In the genomic region with DNA sequence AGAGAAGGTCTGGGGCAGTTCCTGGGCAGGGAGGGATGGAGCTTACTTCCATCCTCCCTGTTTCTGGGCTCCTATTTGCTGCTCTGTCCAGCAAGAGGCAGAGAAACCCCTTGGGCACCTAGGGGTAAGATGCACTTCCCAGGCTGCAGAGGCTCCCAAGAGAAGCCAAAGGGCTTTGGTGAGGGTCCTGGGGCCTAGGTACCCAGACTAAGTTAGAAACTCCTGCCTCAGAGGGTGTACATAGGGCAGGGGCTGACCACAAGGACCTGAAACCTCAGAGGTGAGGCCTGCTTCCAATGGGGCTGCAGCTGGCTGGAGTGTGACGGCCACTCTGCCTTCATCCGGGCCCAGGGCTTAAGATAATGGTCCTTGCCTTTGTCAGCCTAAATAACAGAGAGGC, we compare ENCODE assay signal across 16 cellular contexts. TPM values are rescaled to one million over a fixed set of nuclear protein-coding genes. Genes with fewer than 3 reads are reported as not detected.
DNase-seq lines count a peak whose midpoint lies in the region; ATAC-seq lines count a peak whose summit lies in the region.
"Had no signal": no experiment of that assay in that cellular context is flagged by ENCODE, and none has a peak within 500 bp of the region (broad histone marks: within the 10 kb centered on the region; RNA-seq: fewer than 3 reads in every experiment).

No MANE protein-coding gene starts in this region.

- H3K4me2 ChIP-seq in BLaER1: peak overlapping the region; percentile 100; the same call in 1 of the 2 replicates

- H3K9ac ChIP-seq in BLaER1: no peak overlapping the region

- POLR2A ChIA-PET in CD8-positive, alpha-beta memory T cell (lab: Charles Lee): no interaction called here
- POLR2A ChIA-PET in activated CD8-positive, alpha-beta T cell treated with anti-CD3 and anti-CD28 coated beads, Interleukin-2, amount 10 ng/mL, durations not matched to agents 7 days and 5 days (lab: Charles Lee): no interaction called here

- peaks cover 20 to 31% (median 24%) of the 10 kb centered on the region in 3 donors for H3K4me1 Mint-ChIP-seq in CD8-positive, alpha-beta memory T cell
- H3K4me1 Mint-ChIP-seq in activated CD8-positive, alpha-beta T cell treated with anti-CD3 and anti-CD28 coated beads, Interleukin-2, amount 10 ng/mL, durations not matched to agents 7 days and 5 days (ENCODE audit: low read depth): peaks cover 36% of the 10 kb centered on the region
- peaks cover 19 to 32% (median 26%) of the 10 kb centered on the region in 3 donors for H3K4me1 Mint-ChIP-seq in naive B cell

- no peaks in the 10 kb centered on the region for H3K27me3 Mint-ChIP-seq in CD8-positive, alpha-beta memory T cell
- H3K27me3 Mint-ChIP-seq in activated CD8-positive, alpha-beta T cell treated with anti-CD3 and anti-CD28 coated beads, Interleukin-2, amount 10 ng/mL, durations not matched to agents 7 days and 5 days (ENCODE audit: low read depth): no peaks in the 10 kb centered on the region
- peaks cover 0 to 15% (median 0%) of the 10 kb centered on the region in 3 donors for H3K27me3 Mint-ChIP-seq in naive B cell

- H3K27me3 ChIP-seq in BLaER1: peaks cover 16% of the 10 kb centered on the region
- no peaks in the 10 kb centered on the region for H3K27me3 ChIP-seq in CD8-positive, alpha-beta memory T cell (ENCODE audit: insufficient read depth, low read length, poor library complexity, severe bottlenecking)
- H3K27me3 ChIP-seq: BE2C, cardiac muscle cell had no signal

- H3K36me3 ChIP-seq in BLaER1: no peaks in the 10 kb centered on the region
- H3K36me3 ChIP-seq in CD8-positive, alpha-beta memory T cell (ENCODE audit: insufficient read depth, low read length): no peaks in the 10 kb centered on the region
- H3K36me3 ChIP-seq: BE2C, cardiac muscle cell had no signal

- ATAC-seq in activated CD8-positive, alpha-beta T cell treated with anti-CD3 and anti-CD28 coated beads, Interleukin-2, amount 10 ng/mL, durations not matched to agents 7 days and 5 days: no peak
- no peak for ATAC-seq in naive B cell (ENCODE audit: low read depth in 2 of 2)
- ATAC-seq in GM18868 (IDR thresholded peaks at IDR 0.05; ENCODE audit: unreplicated experiment): no peak
- ATAC-seq: left cardiac atrium had no signal

- H4K20me1 ChIP-seq in BLaER1: peaks cover 4% of the 10 kb centered on the region; the same call in 1 of the 2 replicates

- H3K27ac ChIP-seq in BLaER1: no peak overlapping the region
- no peak overlapping the region for H3K27ac ChIP-seq in CD8-positive, alpha-beta memory T cell (ENCODE audit: low read depth, low read length)
- H3K27ac ChIP-seq: cardiac muscle cell had no signal

- peak overlapping the region in 2 of 8 donors; percentile 69 to 81 for H3K27ac Mint-ChIP-seq in CD8-positive, alpha-beta memory T cell
- no peak overlapping the region for H3K27ac Mint-ChIP-seq in activated CD8-positive, alpha-beta T cell treated with anti-CD3 and anti-CD28 coated beads, Interleukin-2, amount 10 ng/mL, durations not matched to agents 7 days and 5 days
- H3K27ac Mint-ChIP-seq in naive B cell: no peak overlapping the region

- H3K9me3 ChIP-seq in BLaER1: no peaks in the 10 kb centered on the region
- no peaks in the 10 kb centered on the region for H3K9me3 ChIP-seq in CD8-positive, alpha-beta memory T cell (ENCODE audit: low read length)
- H3K9me3 ChIP-seq: BE2C had no signal

- no peak for DNase-seq in CD8-positive, alpha-beta memory T cell
- DNase-seq in activated CD8-positive, alpha-beta T cell treated with anti-CD3 and anti-CD28 coated beads, Interleukin-2, amount 10 ng/mL, durations not matched to agents 7 days and 5 days: no peak
- no peak for DNase-seq in naive B cell
- no peak for DNase-seq in RPMI8226
- no peak for DNase-seq in OCI-M1 (lab: John Stamatoyannopoulos, UW)
- DNase-seq: BE2C; effector CD8-positive, alpha-beta T cell; left cardiac atrium; NCI-H1105 treated with DMSO at 0.1 percent for 48 hours; NCI-H2227 treated with DMSO at 0.1 percent for 48 hours; Right ventricle myocardium superior; stimulated activated CD4-positive, alpha-beta T cell treated with anti-CD3 and anti-CD28 coated beads, Interleukin-15, amount 100 ng/mL, for 24 hours; substantia nigra had no signal

- peaks cover 0 to 11% (median 5%) of the 10 kb centered on the region in 3 donors for H3K36me3 Mint-ChIP-seq in CD8-positive, alpha-beta memory T cell
- peaks cover 11% of the 10 kb centered on the region for H3K36me3 Mint-ChIP-seq in activated CD8-positive, alpha-beta T cell treated with anti-CD3 and anti-CD28 coated beads, Interleukin-2, amount 10 ng/mL, durations not matched to agents 7 days and 5 days (ENCODE audit: low read depth)
- H3K36me3 Mint-ChIP-seq in naive B cell: peaks cover 0 to 8% of the 10 kb centered on the region in 2 donors

- CTCF ChIA-PET in CD8-positive, alpha-beta memory T cell (lab: Charles Lee): interaction anchor here (0.7 kb wide), 1 partner anchor 67 kb away, joined by 3 read pairs; no protein-coding TSS in a partner anchor
- CTCF ChIA-PET in activated CD8-positive, alpha-beta T cell treated with anti-CD3 and anti-CD28 coated beads, Interleukin-2, amount 10 ng/mL, durations not matched to agents 7 days and 5 days (lab: Charles Lee): interaction anchor here (0.7 kb wide), 1 partner anchor 146 kb away, joined by 3 read pairs; no protein-coding TSS in a partner anchor

- H3K9me3 Mint-ChIP-seq in CD8-positive, alpha-beta memory T cell: no peaks in the 10 kb centered on the region
- no peaks in the 10 kb centered on the region for H3K9me3 Mint-ChIP-seq in activated CD8-positive, alpha-beta T cell treated with anti-CD3 and anti-CD28 coated beads, Interleukin-2, amount 10 ng/mL, durations not matched to agents 7 days and 5 days (ENCODE audit: insufficient read depth)
- no peaks in the 10 kb centered on the region for H3K9me3 Mint-ChIP-seq in naive B cell

- H3K4me3 Mint-ChIP-seq in CD8-positive, alpha-beta memory T cell: peak overlapping the region; percentile 87 to 93 (median 91)
- H3K4me3 Mint-ChIP-seq in activated CD8-positive, alpha-beta T cell treated with anti-CD3 and anti-CD28 coated beads, Interleukin-2, amount 10 ng/mL, durations not matched to agents 7 days and 5 days: peak overlapping the region; percentile 92
- peak overlapping the region; percentile 30 to 92 (median 86) for H3K4me3 Mint-ChIP-seq in naive B cell

- H3K4me3 ChIP-seq in BLaER1: no peak overlapping the region
- H3K4me3 ChIP-seq in CD8-positive, alpha-beta memory T cell (ENCODE audit: low read length): no peak overlapping the region
- H3K4me3 ChIP-seq: cardiac muscle cell had no signal

- peaks cover 32% of the 10 kb centered on the region for H3K4me1 ChIP-seq in BLaER1
- H3K4me1 ChIP-seq in CD8-positive, alpha-beta memory T cell (ENCODE audit: insufficient read depth, low read length): peaks cover 17% of the 10 kb centered on the region
- H3K4me1 ChIP-seq: BE2C had no signal

RNA-seq across cellular contexts. Expression of a gene that starts 1.6 kb away (rescaled TPM):
- total RNA-seq in CD8-positive, alpha-beta memory T cell: 10 to 100 TPM; 15.2 to 15.9 TPM
- polyA plus RNA-seq in CD8-positive, alpha-beta memory T cell: 4.0 TPM
- total RNA-seq in activated CD8-positive, alpha-beta T cell treated with anti-CD3 and anti-CD28 coated beads, Interleukin-2, amount 10 ng/mL, durations not matched to agents 7 days and 5 days: 10 to 100 TPM; 16.1 to 17.0 TPM
- polyA plus RNA-seq in naive B cell (ENCODE audit: low read depth in 6 of 6): 1 to 10 TPM; 2.0 to 6.0 (median 4.5) TPM

RNA-seq across cellular contexts. Expression of a gene that starts 20.4 kb away (rescaled TPM):
- total RNA-seq in CD8-positive, alpha-beta memory T cell: 1 to 10 TPM; 1.3 to 1.9 TPM
- 0.82 TPM for polyA plus RNA-seq in CD8-positive, alpha-beta memory T cell
- 1 to 10 TPM; 4.6 to 5.4 TPM for total RNA-seq in activated CD8-positive, alpha-beta T cell treated with anti-CD3 and anti-CD28 coated beads, Interleukin-2, amount 10 ng/mL, durations not matched to agents 7 days and 5 days
- 1 to 10 TPM; 1.1 to 4.0 (median 2.1) TPM for polyA plus RNA-seq in naive B cell (ENCODE audit: low read depth in 6 of 6)

RNA-seq across cellular contexts. Expression of a gene that starts 23.3 kb away (rescaled TPM):
- total RNA-seq in CD8-positive, alpha-beta memory T cell: 10 to 100 TPM; 75.7 to 84.8 TPM
- polyA plus RNA-seq in CD8-positive, alpha-beta memory T cell: 42.3 TPM
- 10 to 100 TPM; 68.5 to 68.8 TPM for total RNA-seq in activated CD8-positive, alpha-beta T cell treated with anti-CD3 and anti-CD28 coated beads, Interleukin-2, amount 10 ng/mL, durations not matched to agents 7 days and 5 days
- polyA plus RNA-seq in naive B cell (ENCODE audit: low read depth in 6 of 6): 100 to 1,000 TPM in 3 of 6 donors, 10 to 100 TPM in 3; 85.0 to 136 (median 111) TPM

RNA-seq across cellular contexts. Expression of a gene that starts 46.1 kb away (rescaled TPM):
- 100 to 1,000 TPM; 189 to 200 TPM for total RNA-seq in CD8-positive, alpha-beta memory T cell
- 123 TPM for polyA plus RNA-seq in CD8-positive, alpha-beta memory T cell
- total RNA-seq in activated CD8-positive, alpha-beta T cell treated with anti-CD3 and anti-CD28 coated beads, Interleukin-2, amount 10 ng/mL, durations not matched to agents 7 days and 5 days: 100 to 1,000 TPM; 301 to 319 TPM
- 10 to 100 TPM; 56.8 to 80.5 (median 72.7) TPM for polyA plus RNA-seq in naive B cell (ENCODE audit: low read depth in 6 of 6)
